ENCODE assay signal across 2 cellular contexts in the genomic region with DNA sequence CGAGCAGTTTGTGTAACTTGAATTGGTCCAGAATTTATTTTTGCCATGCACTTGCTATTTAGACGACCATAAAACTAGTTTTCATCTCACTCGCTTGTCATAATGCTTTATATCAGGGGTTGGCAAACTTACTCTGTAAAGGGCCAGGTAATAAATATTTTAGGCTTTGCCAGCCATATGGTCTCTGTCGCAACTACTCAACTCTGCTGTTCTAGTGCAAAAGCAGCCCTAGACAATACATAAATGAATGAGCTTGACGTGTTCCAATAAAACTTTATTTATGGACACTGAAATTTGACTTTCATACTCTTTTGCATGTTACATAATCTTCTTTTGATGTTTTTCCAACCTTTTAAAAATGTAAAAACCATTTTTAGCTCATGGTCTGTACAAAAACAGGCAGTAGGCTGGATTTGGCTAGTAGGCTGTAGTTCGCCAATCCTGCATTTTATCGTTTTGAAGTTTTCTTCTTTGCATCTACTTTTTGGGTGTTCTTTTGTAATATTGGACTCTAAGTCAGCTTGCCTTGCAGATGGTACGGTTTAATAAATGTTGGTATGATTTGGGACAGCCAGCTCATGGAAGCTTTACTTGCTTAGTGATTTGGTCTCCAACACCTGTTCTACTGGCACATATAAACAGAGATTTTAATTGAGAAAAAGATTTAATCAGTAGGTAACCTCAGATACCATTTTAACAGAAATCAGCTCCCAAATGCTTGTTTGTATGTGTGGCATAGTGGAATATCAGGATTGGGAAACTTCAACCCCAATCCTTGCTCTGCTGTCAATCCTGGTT.
TF ChIP-seq lines count a peak whose summit lies in the region.

No MANE protein-coding gene starts in this region.

TF ChIP-seq in GM23338, 12 proteins besides CTCF, POLR2A, EP300 and RAD21 (continues in another document):
- TF ChIP-seq ZNF331 (CRISPR knock-in tag; IDR thresholded peaks at IDR 0.05; ENCODE audit: low read depth): no peak
- TF ChIP-seq ZNF114 (CRISPR knock-in tag; IDR thresholded peaks at IDR 0.05): no peak
- no peak for TF ChIP-seq CREB1 (CRISPR knock-in tag; IDR thresholded peaks at IDR 0.05; ENCODE audit: low read depth)
- no peak for TF ChIP-seq STAT1 (IDR thresholded peaks at IDR 0.05; ENCODE audit: unreplicated experiment)
- no peak for TF ChIP-seq ETS1 (IDR thresholded peaks at IDR 0.05)
- TF ChIP-seq, protein P1, sequence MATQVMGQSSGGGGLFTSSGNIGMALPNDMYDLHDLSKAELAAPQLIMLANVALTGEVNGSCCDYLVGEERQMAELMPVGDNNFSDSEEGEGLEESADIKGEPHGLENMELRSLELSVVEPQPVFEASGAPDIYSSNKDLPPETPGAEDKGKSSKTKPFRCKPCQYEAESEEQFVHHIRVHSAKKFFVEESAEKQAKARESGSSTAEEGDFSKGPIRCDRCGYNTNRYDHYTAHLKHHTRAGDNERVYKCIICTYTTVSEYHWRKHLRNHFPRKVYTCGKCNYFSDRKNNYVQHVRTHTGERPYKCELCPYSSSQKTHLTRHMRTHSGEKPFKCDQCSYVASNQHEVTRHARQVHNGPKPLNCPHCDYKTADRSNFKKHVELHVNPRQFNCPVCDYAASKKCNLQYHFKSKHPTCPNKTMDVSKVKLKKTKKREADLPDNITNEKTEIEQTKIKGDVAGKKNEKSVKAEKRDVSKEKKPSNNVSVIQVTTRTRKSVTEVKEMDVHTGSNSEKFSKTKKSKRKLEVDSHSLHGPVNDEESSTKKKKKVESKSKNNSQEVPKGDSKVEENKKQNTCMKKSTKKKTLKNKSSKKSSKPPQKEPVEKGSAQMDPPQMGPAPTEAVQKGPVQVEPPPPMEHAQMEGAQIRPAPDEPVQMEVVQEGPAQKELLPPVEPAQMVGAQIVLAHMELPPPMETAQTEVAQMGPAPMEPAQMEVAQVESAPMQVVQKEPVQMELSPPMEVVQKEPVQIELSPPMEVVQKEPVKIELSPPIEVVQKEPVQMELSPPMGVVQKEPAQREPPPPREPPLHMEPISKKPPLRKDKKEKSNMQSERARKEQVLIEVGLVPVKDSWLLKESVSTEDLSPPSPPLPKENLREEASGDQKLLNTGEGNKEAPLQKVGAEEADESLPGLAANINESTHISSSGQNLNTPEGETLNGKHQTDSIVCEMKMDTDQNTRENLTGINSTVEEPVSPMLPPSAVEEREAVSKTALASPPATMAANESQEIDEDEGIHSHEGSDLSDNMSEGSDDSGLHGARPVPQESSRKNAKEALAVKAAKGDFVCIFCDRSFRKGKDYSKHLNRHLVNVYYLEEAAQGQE (IDR thresholded peaks at IDR 0.05; ENCODE audit: unreplicated experiment): no peak
- TF ChIP-seq NANOG (IDR thresholded peaks at IDR 0.05; ENCODE audit: borderline replicate concordance): no peak

TF ChIP-seq in GM12878, 131 proteins besides CTCF, POLR2A, EP300 and RAD21:
- TF ChIP-seq NBN (IDR thresholded peaks at IDR 0.05) (no peak), ZBTB40 (IDR thresholded peaks at IDR 0.05; ENCODE audit: borderline replicate concordance) (peak; percentile 61), STAT1 (conservative IDR thresholded peaks at IDR 0.05) (no peak)
